ENCODE assay signal across 8 cellular contexts in genomic region chr7:66100408-66101050, GRCh38. TPM values are rescaled to one million over a fixed set of nuclear protein-coding genes. Genes with fewer than 3 reads are reported as not detected.
DNase-seq lines count a peak whose midpoint lies in the region; ATAC-seq and TF ChIP-seq lines count a peak whose summit lies in the region.

No MANE protein-coding gene starts in this region.

- no TSS peak for BruUV-seq in IMR-90 (replicated peaks; lab: Mats Ljungman, UMichigan)

- peak overlapping the region; percentile 94 for H2AK9ac ChIP-seq in IMR-90 (replicated peaks; ENCODE audit: low read depth, low read length, poor library complexity)

- POLR2A ChIA-PET in IMR-90 (lab: Charles Lee; ENCODE audit: unreplicated experiment), result interaction anchor here (0.6 to 0.7 kb wide), 3 partner anchors 22 to 255 kb away, joined by 5 to 13 read pairs (median 12); no protein-coding TSS in a partner anchor

- H3K36me3 Mint-ChIP-seq in nephron progenitor cell (ENCODE audit: low read depth), result no peaks in the 10 kb centered on the region

- peak overlapping the region; percentile 37 for H3K4me3 ChIP-seq in IMR-90 (ENCODE audit: insufficient read depth, low read depth, low read length)
- H3K4me3 ChIP-seq in cardiac fibroblast (replicated peaks in 1 of 2; ENCODE audit: low read depth in 2 of 2, low read length in 2 of 2), result peak overlapping the region; percentile 39 to 51

- dilution Hi-C loops in IMR-90 (cut with HindIII; ENCODE audit: low sequenced_read_pairs, unreplicated experiment), result no loop called here

- peak overlapping the region; percentile 20; the same call in 1 of the 3 replicates for H2BK15ac ChIP-seq in IMR-90 (ENCODE audit: low read depth, low read length)

- H3K9me3 ChIP-seq in ES-I3 (ENCODE audit: control insufficient read depth, insufficient read depth, low read length), result no peaks in the 10 kb centered on the region
- no peaks in the 10 kb centered on the region for H3K9me3 ChIP-seq in IMR-90 (ENCODE audit: control insufficient read depth, insufficient read depth, low read length)

- peaks cover 12% of the 10 kb centered on the region for H3K4me1 Mint-ChIP-seq in nephron progenitor cell

- peak overlapping the region; percentile 27 for H3K27ac ChIP-seq in IMR-90 (ENCODE audit: insufficient read depth, low read length)

- 46% methylated on average over 3 of the region's 12 CpGs; no CpG with 5 or more reads in 1 of the 2 experiments for WGBS in IMR-90 (ENCODE audit: extremely low coverage in 2 of 2, insufficient read length in 1 of 2), 2 experiments

- peak overlapping the region; percentile 68 for H3K27ac Mint-ChIP-seq in nephron progenitor cell

- H3K4me3 Mint-ChIP-seq in nephron progenitor cell, result peak overlapping the region; percentile 79

- peak overlapping the region; percentile 77 for H3K4ac ChIP-seq in IMR-90 (ENCODE audit: low read depth, low read length)

- no peak for ATAC-seq in IMR-90 (ENCODE audit: low read depth)
- no peak for ATAC-seq in sciatic nerve
- no peak for ATAC-seq in omental fat pad (ENCODE audit: low FRiP score)

- peak overlapping the region; percentile 14; the same call in 1 of the 2 replicates for H4K91ac ChIP-seq in IMR-90 (ENCODE audit: insufficient read depth, low read depth, low read length)

- H3K56ac ChIP-seq in IMR-90 (ENCODE audit: extremely low read depth, insufficient read depth, low read length), result no peak overlapping the region

- H3K27me3 ChIP-seq in IMR-90 (ENCODE audit: control insufficient read depth, insufficient read depth, low read length), result no peaks in the 10 kb centered on the region

- H3K18ac ChIP-seq in IMR-90 (ENCODE audit: low read depth, low read length), result no peak overlapping the region

- no peak for TF ChIP-seq RAD21 in IMR-90 (IDR thresholded peaks at IDR 0.05; ENCODE audit: low read length)

- no peaks in the 10 kb centered on the region for H3K27me3 Mint-ChIP-seq in nephron progenitor cell (ENCODE audit: low read depth, poor library complexity)

- H3K4me1 ChIP-seq in ES-I3 (ENCODE audit: insufficient read depth, low read length) (0 out of 2 replicates have a peak, but pooled peaks cover 2% of the 10 kb centered on the region), IMR-90 (ENCODE audit: control insufficient read depth, insufficient read depth, low read length) (peaks cover 6% of the 10 kb centered on the region)

- DNase-seq in IMR-90 (no peak), cardiac fibroblast (ENCODE audit: low read depth in 2 of 2) (no peak), nephron progenitor cell (no peak), sciatic nerve (ENCODE audit: low spot score) (no peak), omental fat pad (ENCODE audit: low spot score) (no peak), COR-L47 (lab: John Stamatoyannopoulos, UW) (no peak), NCI-H1694 (lab: John Stamatoyannopoulos, UW) (no peak)

- peak overlapping the region; percentile 96 for H2AK5ac ChIP-seq in IMR-90 (ENCODE audit: low read depth, low read length)

- H3K9ac ChIP-seq in ES-I3 (ENCODE audit: low read depth, low read length), result peak overlapping the region; percentile 33; the same call in 1 of the 2 replicates
- peak overlapping the region; percentile 32 for H3K9ac ChIP-seq in IMR-90 (ENCODE audit: low read depth, low read length)

- peak overlapping the region; percentile 59; the same call in 1 of the 2 replicates for H3K23ac ChIP-seq in IMR-90 (ENCODE audit: low read depth, low read length)

- in situ Hi-C loops in IMR-90 (cut with MboI; ENCODE audit: low sequenced_read_pairs), result no loop called here

- TF ChIP-seq CTCF in IMR-90 (conservative IDR thresholded peaks at IDR 0.05; ENCODE audit: low read depth, low read length), result no peak
- TF ChIP-seq CTCF in cardiac fibroblast (IDR thresholded peaks at IDR 0.05; ENCODE audit: low read depth, low read length), result no peak
- no peak for TF ChIP-seq CTCF in nephron progenitor cell (IDR thresholded peaks at IDR 0.05)
- TF ChIP-seq CTCF in omental fat pad (IDR thresholded peaks at IDR 0.05), result no peak

- H3K4me2 ChIP-seq in IMR-90 (ENCODE audit: low read depth, low read length), result peak overlapping the region; percentile 62

- CTCF ChIA-PET in IMR-90 (lab: Yijun Ruan, JAX), result no interaction called here

- H4K8ac ChIP-seq in IMR-90 (ENCODE audit: low read depth in 2 of 2, low read length in 2 of 2), result peak overlapping the region; percentile 50 to 87; a peak in 3 of 4 replicates

- peak overlapping the region; percentile 65 for H3K14ac ChIP-seq in IMR-90 (replicated peaks; ENCODE audit: low read depth, low read length)

- H3K36me3 ChIP-seq in ES-I3 (ENCODE audit: insufficient read depth, low read length) (no peaks in the 10 kb centered on the region), IMR-90 (ENCODE audit: control insufficient read depth, insufficient read depth, low read length) (no peaks in the 10 kb centered on the region)

- no peaks in the 10 kb centered on the region for H4K20me1 ChIP-seq in IMR-90 (ENCODE audit: insufficient read depth, low read length)

- 0 out of 2 replicates have a peak overlapping the region, but pooled peaks have one; percentile 46 for H2BK20ac ChIP-seq in IMR-90 (ENCODE audit: low read depth, low read length)

- no peaks in the 10 kb centered on the region for H3K9me3 Mint-ChIP-seq in nephron progenitor cell

- peak overlapping the region; percentile 88 for H2BK5ac ChIP-seq in IMR-90 (ENCODE audit: low read depth, low read length, poor library complexity, severe bottlenecking)

- intact Hi-C loops in IMR-90 (cut with micrococcal nuclease), result no loop called here
- intact Hi-C loops in sciatic nerve (cut with DNase I), result no loop called here

- H2AFZ ChIP-seq in IMR-90 (replicated peaks; ENCODE audit: low read length, poor library complexity), result peak overlapping the region; percentile 87

- H4K5ac ChIP-seq in IMR-90 (ENCODE audit: low read depth, low read length), result peak overlapping the region; percentile 20; the same call in 1 of the 2 replicates

- no peak for TF ChIP-seq POLR2A in IMR-90 (IDR thresholded peaks at IDR 0.05; ENCODE audit: low read depth, low read length)

- peaks cover 0 to 8% of the 10 kb centered on the region in 2 experiments; a peak in 3 of 4 replicates for H3K79me1 ChIP-seq in IMR-90 (ENCODE audit: low read depth in 1 of 2, low read length in 2 of 2)

- H2BK120ac ChIP-seq in IMR-90 (ENCODE audit: low read depth, low read length), result peak overlapping the region; percentile 64; the same call in 1 of the 2 replicates

- peaks cover 10% of the 10 kb centered on the region for H3K9me1 ChIP-seq in IMR-90 (ENCODE audit: insufficient read depth, low read length)

TF ChIP-seq in IMR-90, 13 proteins besides CTCF, POLR2A, EP300 and RAD21:
- TF ChIP-seq NFE2L2 (IDR thresholded peaks at IDR 0.05; ENCODE audit: low read depth, low read length), result no peak
- no peak for TF ChIP-seq ELK1 (IDR thresholded peaks at IDR 0.05; ENCODE audit: borderline replicate concordance, low read depth, low read length)
- TF ChIP-seq CHD1 (IDR thresholded peaks at IDR 0.05; ENCODE audit: low read depth, low read length), result no peak
- TF ChIP-seq RFX5 (IDR thresholded peaks at IDR 0.05; ENCODE audit: low read depth, low read length), result no peak
- no peak for TF ChIP-seq MAFK (IDR thresholded peaks at IDR 0.05; ENCODE audit: low read depth, low read length)
- TF ChIP-seq MXI1 (IDR thresholded peaks at IDR 0.05; ENCODE audit: borderline replicate concordance, low read depth, low read length), result no peak
- no peak for TF ChIP-seq SMC3 (IDR thresholded peaks at IDR 0.05; ENCODE audit: low read depth, low read length)
- TF ChIP-seq CEBPB (IDR thresholded peaks at IDR 0.05; ENCODE audit: low read depth, low read length), result no peak
- TF ChIP-seq BHLHE40 (IDR thresholded peaks at IDR 0.05; ENCODE audit: low read depth, low read length), result no peak
- no peak for TF ChIP-seq USF2 (IDR thresholded peaks at IDR 0.05; ENCODE audit: low read depth, low read length)
- no peak for TF ChIP-seq MAZ (IDR thresholded peaks at IDR 0.05; ENCODE audit: borderline replicate concordance, low read depth, low read length)
- no peak for TF ChIP-seq FOS (IDR thresholded peaks at IDR 0.05; ENCODE audit: low read depth, low read length)
- no peak for TF ChIP-seq RCOR1 (IDR thresholded peaks at IDR 0.05; ENCODE audit: insufficient replicate concordance, low read length)

RNA-seq across cellular contexts. Expression of gene CRCP, which starts 14.1 kb away (rescaled TPM):
- 37.5 and 37.8 TPM in 2 replicates for total RNA-seq in IMR-90 (2012; rRNA removed)
- polyA plus RNA-seq in IMR-90 (2012; rRNA removed), result 21.5 and 22.9 TPM in 2 replicates
- polyA plus RNA-seq in IMR-90 (2012; cell fraction: cytosol; rRNA removed), result 11.4 and 11.9 TPM in 2 replicates
- 7.6 and 24.1 TPM in 2 replicates for polyA plus RNA-seq in IMR-90 (2012; cell fraction: nucleus; rRNA removed; ENCODE audit: low replicate concordance)
- 31.2 TPM for total RNA-seq in sciatic nerve
- total RNA-seq in omental fat pad, result 10 to 100 TPM; 26.9 to 49.5 (median 38.3) TPM

RNA-seq across cellular contexts. Expression of gene ASL, which starts 24.9 kb away (rescaled TPM):
- total RNA-seq in IMR-90 (2012; rRNA removed), result 42.8 and 50.0 TPM in 2 replicates
- 49.0 and 49.7 TPM in 2 replicates for polyA plus RNA-seq in IMR-90 (2012; rRNA removed)
- polyA plus RNA-seq in IMR-90 (2012; cell fraction: cytosol; rRNA removed), result 41.3 and 45.5 TPM in 2 replicates
- 95.3 and 201 TPM in 2 replicates for polyA plus RNA-seq in IMR-90 (2012; cell fraction: nucleus; rRNA removed; ENCODE audit: low replicate concordance)
- total RNA-seq in sciatic nerve, result 25.7 TPM
- total RNA-seq in omental fat pad, result 10 to 100 TPM; 17.1 to 42.1 (median 24.7) TPM
